ENCODE assay signal across 8 cellular contexts in the genomic region with DNA sequence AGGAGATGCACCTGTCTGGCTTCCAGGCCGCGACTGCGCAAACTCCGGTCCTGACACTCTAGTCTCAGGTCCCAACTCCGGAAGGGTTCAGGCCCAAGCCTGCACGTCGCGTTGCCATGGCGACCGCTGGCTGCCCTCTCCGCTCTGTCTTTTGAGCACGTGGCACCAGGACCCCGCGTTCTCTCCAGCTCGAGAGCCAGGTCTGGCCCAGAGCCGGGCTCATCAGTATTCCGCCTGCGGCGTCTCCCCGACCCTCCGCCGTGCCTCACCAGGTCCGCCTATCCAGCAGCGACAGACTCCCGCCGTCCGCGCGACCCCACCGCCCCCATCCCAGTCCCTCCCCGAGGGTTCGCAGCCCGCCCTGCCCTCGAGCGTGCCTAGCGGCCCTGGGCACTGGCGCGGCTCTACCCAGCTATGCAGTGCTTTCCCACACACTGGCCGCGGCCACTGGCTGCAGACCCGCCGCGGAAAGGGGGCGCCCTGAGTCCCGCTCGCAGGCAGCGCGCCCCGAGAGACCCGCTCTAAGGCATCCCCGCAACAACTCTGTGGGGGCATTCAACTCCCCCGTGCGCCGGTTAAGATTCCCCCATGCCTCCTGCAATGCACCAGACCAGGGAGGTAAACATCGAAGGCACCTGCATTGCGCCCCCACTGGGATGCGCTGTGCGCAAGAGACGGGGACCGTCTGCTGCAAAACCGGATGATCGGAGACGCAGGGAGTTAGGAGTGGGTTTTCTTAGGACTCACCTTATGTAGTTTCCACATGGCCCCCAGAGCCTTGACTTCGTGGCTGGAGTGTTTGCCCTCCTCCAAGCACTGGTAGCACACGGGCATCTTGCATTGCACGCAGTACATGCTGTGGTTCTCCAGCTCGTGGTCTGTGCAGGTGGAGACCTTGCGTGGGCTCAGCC. TPM values are rescaled to one million over a fixed set of nuclear protein-coding genes. Genes with fewer than 3 reads are reported as not detected.
DNase-seq lines count a peak whose midpoint lies in the region; ATAC-seq, FAIRE-seq and TF ChIP-seq lines count a peak whose summit lies in the region.

No MANE protein-coding gene starts in this region.

- H3K36me3 ChIP-seq in lower lobe of right lung: no peaks in the 10 kb centered on the region

- H3K4me1 ChIP-seq in lower lobe of right lung: peaks cover 24% of the 10 kb centered on the region

- intact Hi-C loops in lower lobe of right lung (cut with DNase I): no loop called here

- H3K4me3 ChIP-seq in lower lobe of right lung: peak overlapping the region; percentile 67

- DNase-seq in DMS153 (lab: John Stamatoyannopoulos, UW) (peak; percentile 78), NCI-H1105 (lab: John Stamatoyannopoulos, UW) (peak; percentile 95), T-helper 1 cell (peak in 4 of 5 donors; percentile 19 to 35 (median 24)), cerebellar cortex (ENCODE audit: low spot score) (peak; percentile 89), lower lobe of right lung (no peak), HTR-8/SVneo (ENCODE audit: insufficient read length, low spot score) (no peak)
- peak; percentile 25 to 37 for DNase-seq in stimulated activated CD8-positive, alpha-beta memory T cell treated with anti-CD3 and anti-CD28 coated beads, Interleukin-2, amount 100 ng/mL, for 48 hours (ENCODE audit: low read depth in 2 of 2)

- TF ChIP-seq CTCF in lower lobe of right lung (IDR thresholded peaks at IDR 0.05): no peak

- H3K27ac ChIP-seq in lower lobe of right lung: no peak overlapping the region

- H3K27me3 ChIP-seq in lower lobe of right lung (ENCODE audit: low read depth): peaks cover 26% of the 10 kb centered on the region

- FAIRE-seq in HTR-8/SVneo (lab: Jason Lieb, UNC): no peak

- no peak for ATAC-seq in lower lobe of right lung
- no peak for ATAC-seq in HG02981 (IDR thresholded peaks at IDR 0.05; ENCODE audit: unreplicated experiment)

- H3K9me3 ChIP-seq in lower lobe of right lung: no peaks in the 10 kb centered on the region

RNA-seq across cellular contexts. Expression of a gene that starts 1.3 kb away (rescaled TPM):
- total RNA-seq in lower lobe of right lung: 0.92 TPM

Comparison
In these comparisons a context has a peak if more than half of its experiments do, and no peak if none do; other contexts are left out.
1. DNase-seq: peak in DMS153 (single experiment), NCI-H1105 (single experiment), T-helper 1 cell (4 of 5), cerebellar cortex (single experiment) and stimulated activated CD8-positive, alpha-beta memory T cell treated with anti-CD3 and anti-CD28 coated beads, Interleukin-2, amount 100 ng/mL, for 48 hours (2 of 2); none in lower lobe of right lung (single experiment) and HTR-8/SVneo (single experiment).